In genomic region chr6:144314562-144314961, GRCh38 we compare ENCODE assay signal across 17 cellular contexts. TPM values are rescaled to one million over a fixed set of nuclear protein-coding genes. Genes with fewer than 3 reads are reported as not detected.
A peak's percentile ranks its signal among the peaks of the same experiment; 100 is the strongest.
DNase-seq lines count a peak whose midpoint lies in the region; ATAC-seq and TF ChIP-seq lines count a peak whose summit lies in the region.
"Had no signal": no experiment of that assay in that cellular context is flagged by ENCODE, and none has a peak within 500 bp of the region (broad histone marks: within the 10 kb centered on the region; RNA-seq: fewer than 3 reads in every experiment).

No MANE protein-coding gene starts in this region.

- H3K4me1 Mint-ChIP-seq in activated T-cell treated with anti-CD3 and anti-CD28 coated beads, Interleukin-2, amount 50 U/mL, for 4 hours (ENCODE audit: low read depth), result peaks cover 8% of the 10 kb centered on the region

- no peak overlapping the region for H3K4me2 ChIP-seq in Karpas-422 (ENCODE audit: low read depth, low read length, poor library complexity, severe bottlenecking)

- H3K4me3 Mint-ChIP-seq in activated T-cell treated with anti-CD3 and anti-CD28 coated beads, Interleukin-2, amount 50 U/mL, for 4 hours, result no peak overlapping the region
- H3K4me3 Mint-ChIP-seq: activated T-cell treated with anti-CD3 and anti-CD28 coated beads, Interleukin-2, amount 50 U/mL, for 72 hours; dendritic cell treated with granulocyte-macrophage colony-stimulating factor and Interleukin-4, amounts not matched to agents 40 ng/mL and 50 ng/mL, for 4 days; natural killer cell treated with Interleukin-12 subunit alpha and Interleukin-12 subunit beta and Interleukin-15 and Interleukin-18, amount 100 ng/mL, for 72 hours had no signal

- no peaks in the 10 kb centered on the region for H3K27me3 Mint-ChIP-seq in activated T-cell treated with anti-CD3 and anti-CD28 coated beads, Interleukin-2, amount 50 U/mL, for 4 hours (ENCODE audit: low read depth)
- H3K27me3 Mint-ChIP-seq: dendritic cell treated with granulocyte-macrophage colony-stimulating factor and Interleukin-4, amounts not matched to agents 40 ng/mL and 50 ng/mL, for 4 days; natural killer cell treated with Interleukin-12 subunit alpha and Interleukin-12 subunit beta and Interleukin-15 and Interleukin-18, amount 100 ng/mL, for 72 hours had no signal

- H4K20me1 ChIP-seq in Karpas-422 (ENCODE audit: insufficient read depth, low read depth, low read length), result no peaks in the 10 kb centered on the region

- no peaks in the 10 kb centered on the region for H3K9me3 ChIP-seq in AG04450 (ENCODE audit: control insufficient read depth, insufficient read depth, low read length)
- H3K9me3 ChIP-seq in right atrium auricular region, result no peaks in the 10 kb centered on the region
- H3K9me3 ChIP-seq in psoas muscle, result no peaks in the 10 kb centered on the region
- H3K9me3 ChIP-seq in Karpas-422 (ENCODE audit: low read length), result no peaks in the 10 kb centered on the region
- H3K9me3 ChIP-seq: right lobe of liver, SJSA1 had no signal

- no peak overlapping the region for H2AFZ ChIP-seq in Karpas-422 (ENCODE audit: low read length)

- H3K9me2 ChIP-seq in Karpas-422 (replicated peaks; ENCODE audit: insufficient read depth, low read length), result no peaks in the 10 kb centered on the region

- no peaks in the 10 kb centered on the region for H3K36me3 Mint-ChIP-seq in activated T-cell treated with anti-CD3 and anti-CD28 coated beads, Interleukin-2, amount 50 U/mL, for 4 hours (ENCODE audit: insufficient read depth)

- peak overlapping the region; percentile 25 for H3K27ac ChIP-seq in AG04450 (ENCODE audit: low read depth, low read length)
- peak overlapping the region; percentile 74 for H3K27ac ChIP-seq in caudate nucleus (ENCODE audit: low read depth, low read length)
- peak overlapping the region; percentile 22 to 63 for H3K27ac ChIP-seq in right atrium auricular region
- H3K27ac ChIP-seq in psoas muscle, result peak overlapping the region; percentile 6
- no peak overlapping the region for H3K27ac ChIP-seq in Karpas-422 (ENCODE audit: low read length)
- H3K27ac ChIP-seq: SJSA1 had no signal

- ATAC-seq in psoas muscle (peak in 2 of 4 donors; percentile 18 to 24), HG02973 (IDR thresholded peaks at IDR 0.05; ENCODE audit: unreplicated experiment) (no peak)
- ATAC-seq in activated T-cell treated with anti-CD3 and anti-CD28 coated beads, Interleukin-2, amount 50 U/mL, for 4 hours, result no peak
- ATAC-seq: activated T-cell treated with anti-CD3 and anti-CD28 coated beads, Interleukin-2, amount 50 U/mL, for 72 hours; natural killer cell treated with Interleukin-12 subunit alpha and Interleukin-12 subunit beta and Interleukin-15 and Interleukin-18, amount 100 ng/mL, for 72 hours had no signal

- H3K36me3 ChIP-seq in right atrium auricular region (peaks cover 4% of the 10 kb centered on the region), psoas muscle (ENCODE audit: insufficient read depth in 1 of 2, low read depth in 1 of 2) (peaks cover 0 to under 1% of the 10 kb centered on the region in 2 donors), Karpas-422 (ENCODE audit: insufficient read depth, low read length) (no peaks in the 10 kb centered on the region)
- H3K36me3 ChIP-seq: right lobe of liver had no signal

- CTCF ChIA-PET in AG04450 (lab: Charles Lee), result interaction anchor here (1.0 to 1.5 kb wide), 3 partner anchors 10 to 167 kb away, joined by 3 to 7 read pairs (median 4); no protein-coding TSS in a partner anchor

- POLR2A ChIA-PET in AG04450 (lab: Yijun Ruan, JAX), result interaction anchor here (1.4 kb wide), 1 partner anchor 28 kb away, joined by 4 read pairs; no protein-coding TSS in a partner anchor

- peaks cover 0 to 40% of the 10 kb centered on the region in 2 donors for H3K4me1 ChIP-seq in right atrium auricular region
- peaks cover 41% of the 10 kb centered on the region for H3K4me1 ChIP-seq in psoas muscle
- peaks cover 11% of the 10 kb centered on the region for H3K4me1 ChIP-seq in Karpas-422 (ENCODE audit: low read length)

- intact Hi-C loops in psoas muscle (cut with DNase I), result no loop called here

- no peaks in the 10 kb centered on the region for H3K79me2 ChIP-seq in Karpas-422 (ENCODE audit: low read length)

- H3K4me3 ChIP-seq in AG04450 (ENCODE audit: low read depth, low read length) (no peak overlapping the region), right atrium auricular region (no peak overlapping the region), psoas muscle (no peak overlapping the region), Karpas-422 (ENCODE audit: low read length) (no peak overlapping the region)
- H3K4me3 ChIP-seq: right lobe of liver, SJSA1 had no signal

- 3 to 16% (median 13%) methylated on average over 1 of the region's 1 CpG for WGBS in psoas muscle, 3 donors

- H3K27me3 ChIP-seq in AG04450 (ENCODE audit: control insufficient read depth, insufficient read depth, low read length) (no peaks in the 10 kb centered on the region), right atrium auricular region (no peaks in the 10 kb centered on the region), psoas muscle (ENCODE audit: insufficient read depth in 3 of 3, low read length in 2 of 3) (no peaks in the 10 kb centered on the region), Karpas-422 (ENCODE audit: low read length) (no peaks in the 10 kb centered on the region)
- H3K27me3 ChIP-seq: right lobe of liver, SJSA1 had no signal

- TF ChIP-seq CTCF in AG04450 (IDR thresholded peaks at IDR 0.05; ENCODE audit: low read depth, low read length) (no peak), right atrium auricular region (IDR thresholded peaks at IDR 0.05) (no peak), psoas muscle (IDR thresholded peaks at IDR 0.05) (no peak)

- no peaks in the 10 kb centered on the region for H3K9me3 Mint-ChIP-seq in activated T-cell treated with anti-CD3 and anti-CD28 coated beads, Interleukin-2, amount 50 U/mL, for 4 hours
- H3K9me3 Mint-ChIP-seq: activated T-cell treated with anti-CD3 and anti-CD28 coated beads, Interleukin-2, amount 50 U/mL, for 72 hours; dendritic cell treated with granulocyte-macrophage colony-stimulating factor and Interleukin-4, amounts not matched to agents 40 ng/mL and 50 ng/mL, for 4 days; natural killer cell treated with Interleukin-12 subunit alpha and Interleukin-12 subunit beta and Interleukin-15 and Interleukin-18, amount 100 ng/mL, for 72 hours had no signal

- no peak for DNase-seq in AG04450 (ENCODE audit: low read depth, low spot score)
- DNase-seq in caudate nucleus (lab: John Stamatoyannopoulos, UW), result no peak
- no peak for DNase-seq in right atrium auricular region (ENCODE audit: low spot score)
- no peak for DNase-seq in psoas muscle
- DNase-seq in Karpas-422, result no peak
- no peak for DNase-seq in stimulated activated CD4-positive, alpha-beta T cell treated with anti-CD3 and anti-CD28 coated beads, Interleukin-1b, Interleukin-23, amount 100 ng/mL, for 48 hours
- no peak for DNase-seq in activated T-cell treated with anti-CD3 and anti-CD28 coated beads, Interleukin-2, amount 50 U/mL, for 4 hours
- DNase-seq: activated T-cell treated with anti-CD3 and anti-CD28 coated beads, Interleukin-2, amount 50 U/mL, for 72 hours; NCI-H1436 treated with DMSO at 0.1 percent for 48 hours; NCI-H524; stimulated activated CD4-positive, alpha-beta T cell treated with anti-CD3 and anti-CD28 coated beads, Interleukin-4, amount 100 ng/mL, for 4 hours; T1000 had no signal

- no peak overlapping the region for H3K9ac ChIP-seq in Karpas-422 (ENCODE audit: low read length)

RNA-seq across cellular contexts. Expression of gene UTRN, which starts 29.4 kb away (rescaled TPM):
- 32.1 and 34.0 TPM in 2 replicates for polyA plus RNA-seq in AG04450 (2011; rRNA removed)
- polyA minus RNA-seq in AG04450 (2011; rRNA and poly(A)+ RNA removed), result 59.4 and 94.0 TPM in 2 replicates
- total RNA-seq in right atrium auricular region, result 10 to 100 TPM; 57.5 to 75.8 TPM
- 10 to 100 TPM; 29.1 to 64.9 (median 43.7) TPM for total RNA-seq in psoas muscle
- polyA plus RNA-seq in psoas muscle, result 10 to 100 TPM in 1 of 3 donors, 1 to 10 TPM in 2; 6.0 to 10.8 (median 8.6) TPM
- total RNA-seq in Karpas-422 (2014; rRNA removed; shearing (Covaris generic); ENCODE audit: low replicate concordance), result 9.2 and 10.7 TPM in 2 replicates
- total RNA-seq in activated T-cell treated with anti-CD3 and anti-CD28 coated beads, Interleukin-2, amount 50 U/mL, for 4 hours, result 1 to 10 TPM; 7.7 to 8.7 (median 7.9) TPM
